14 cellular contexts compared by ENCODE assay signal in the genomic region with DNA sequence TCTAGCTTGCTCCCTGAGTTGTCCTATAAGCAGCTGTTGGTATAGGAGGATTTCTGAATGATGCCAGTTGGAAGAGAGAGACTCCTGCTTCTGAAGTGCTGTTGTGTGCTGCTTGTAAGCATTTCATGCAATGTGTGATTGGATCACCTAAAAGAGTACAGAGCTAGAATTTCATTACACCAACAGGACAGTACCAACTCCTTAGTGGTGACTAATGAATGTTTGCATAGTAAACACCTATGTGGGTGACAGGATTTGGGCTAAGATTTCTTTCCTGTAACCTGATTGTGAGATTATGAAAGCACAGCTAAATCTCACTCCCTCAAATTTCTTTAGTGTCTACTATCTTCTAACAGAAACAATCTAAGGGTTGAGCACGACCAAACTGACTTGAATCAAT.
"Had no signal": no experiment of that assay in that cellular context is flagged by ENCODE, and none has a peak within 500 bp of the region (broad histone marks: within the 10 kb centered on the region; RNA-seq: fewer than 3 reads in every experiment).

No MANE protein-coding gene starts in this region.

- H3K4me1 Mint-ChIP-seq: WTC11 had no signal

- H3K27ac ChIP-seq: esophagus squamous epithelium, heart right ventricle, right atrium auricular region, skin epidermis had no signal

- H3K4me3 ChIP-seq: esophagus squamous epithelium, heart right ventricle, right atrium auricular region, skin epidermis had no signal

- ATAC-seq: activated CD8-positive, alpha-beta memory T cell treated with anti-CD3 and anti-CD28 coated beads, Interleukin-2, amount 10 ng/mL, durations not matched to agents 7 days and 5 days; heart right ventricle; left ventricle myocardium superior; WTC11 had no signal

- H3K9me3 ChIP-seq: esophagus squamous epithelium, right atrium auricular region had no signal

- H3K36me3 ChIP-seq: esophagus squamous epithelium, heart right ventricle, right atrium auricular region had no signal

- H3K36me3 Mint-ChIP-seq: activated naive CD8-positive, alpha-beta T cell had no signal

- H3K27me3 Mint-ChIP-seq: activated CD4-positive, alpha-beta memory T cell treated with anti-CD3 and anti-CD28 coated beads, Interleukin-2, amount 10 ng/mL, durations not matched to agents 7 days and 5 days; activated CD8-positive, alpha-beta memory T cell treated with anti-CD3 and anti-CD28 coated beads, Interleukin-2, amount 10 ng/mL, durations not matched to agents 7 days and 5 days; progenitor cell of endocrine pancreas; stimulated activated naive CD8-positive, alpha-beta T cell treated with anti-CD3 and anti-CD28 coated beads, Interleukin-15, Interleukin-2, amounts not matched to agents 100 ng/mL and 50 ng/mL, for 24 hours had no signal

- H3K4me3 Mint-ChIP-seq: activated CD4-positive, alpha-beta memory T cell treated with anti-CD3 and anti-CD28 coated beads, Interleukin-2, amount 10 ng/mL, durations not matched to agents 7 days and 5 days; activated CD8-positive, alpha-beta memory T cell treated with anti-CD3 and anti-CD28 coated beads, Interleukin-2, amount 10 ng/mL, durations not matched to agents 7 days and 5 days; activated naive CD8-positive, alpha-beta T cell; stimulated activated naive CD8-positive, alpha-beta T cell treated with anti-CD3 and anti-CD28 coated beads, Interleukin-15, Interleukin-2, amounts not matched to agents 100 ng/mL and 50 ng/mL, for 24 hours; WTC11 had no signal

- DNase-seq: activated CD4-positive, alpha-beta memory T cell treated with anti-CD3 and anti-CD28 coated beads, Interleukin-2, amount 10 ng/mL, durations not matched to agents 7 days and 5 days; activated CD4-positive, alpha-beta T cell treated with anti-CD3 and anti-CD28 coated beads for 4 hours; activated CD8-positive, alpha-beta memory T cell treated with anti-CD3 and anti-CD28 coated beads, Interleukin-2, amount 10 ng/mL, durations not matched to agents 7 days and 5 days; effector CD4-positive, alpha-beta T cell; esophagus squamous epithelium; heart right ventricle; left ventricle myocardium superior; occipital lobe had no signal

- H3K27ac Mint-ChIP-seq: activated CD4-positive, alpha-beta memory T cell treated with anti-CD3 and anti-CD28 coated beads, Interleukin-2, amount 10 ng/mL, durations not matched to agents 7 days and 5 days; activated CD8-positive, alpha-beta memory T cell treated with anti-CD3 and anti-CD28 coated beads, Interleukin-2, amount 10 ng/mL, durations not matched to agents 7 days and 5 days; activated naive CD8-positive, alpha-beta T cell; progenitor cell of endocrine pancreas; stimulated activated naive CD8-positive, alpha-beta T cell treated with anti-CD3 and anti-CD28 coated beads, Interleukin-15, Interleukin-2, amounts not matched to agents 100 ng/mL and 50 ng/mL, for 24 hours; WTC11 had no signal

- H3K27me3 ChIP-seq: esophagus squamous epithelium, heart right ventricle, right atrium auricular region had no signal

- H3K9me3 Mint-ChIP-seq: stimulated activated naive CD8-positive, alpha-beta T cell treated with anti-CD3 and anti-CD28 coated beads, Interleukin-15, Interleukin-2, amounts not matched to agents 100 ng/mL and 50 ng/mL, for 24 hours had no signal
